8 cellular contexts compared by ENCODE assay signal in genomic region chr3:169966951-169967915, GRCh38. TPM values are rescaled to one million over a fixed set of nuclear protein-coding genes. Genes with fewer than 3 reads are reported as not detected.
DNase-seq lines count a peak whose midpoint lies in the region; ATAC-seq, FAIRE-seq and TF ChIP-seq lines count a peak whose summit lies in the region.

No MANE protein-coding gene starts in this region.

- H3K27me3 ChIP-seq in endodermal cell (ENCODE audit: control insufficient read depth, insufficient read depth, low read length, poor library complexity, severe bottlenecking) (no peaks in the 10 kb centered on the region), mesenchymal stem cell (ENCODE audit: control insufficient read depth in 1 of 2, insufficient read depth in 1 of 2, low read length in 2 of 2) (peaks cover 4 to 5% of the 10 kb centered on the region in 2 experiments)

- no peak for FAIRE-seq in A549 (lab: Jason Lieb, UNC)

- peak overlapping the region; percentile 72 for H2AFZ ChIP-seq in mesenchymal stem cell (ENCODE audit: low read depth, low read length)

- ATAC-seq in A549 (peak; percentile 76 to 83), GM18499 (IDR thresholded peaks at IDR 0.05; ENCODE audit: insufficient read depth, unreplicated experiment) (peak; percentile 3), HG02981 (IDR thresholded peaks at IDR 0.05; ENCODE audit: unreplicated experiment) (peak; percentile 26)
- ATAC-seq in activated CD8-positive, alpha-beta T cell treated with anti-CD3 and anti-CD28 coated beads for 36 hours = peak; percentile 70
- peak; percentile 66 for ATAC-seq in stimulated activated naive B cell treated with anti-CD40 and anti-IgM and Interleukin-4, amounts not matched to agents 10 μg/mL and 1 μg/mL and 100 μg/mL, for 72 hours (replicated peaks)

- no peak for TF ChIP-seq RAD21 in A549 (conservative IDR thresholded peaks at IDR 0.05 in 1 of 2, IDR thresholded peaks at IDR 0.05 in 1 of 2)

- no peak for TF ChIP-seq CTCF in A549 (IDR thresholded peaks at IDR 0.05)
- no peak for TF ChIP-seq CTCF in activated CD8-positive, alpha-beta T cell treated with anti-CD3 and anti-CD28 coated beads for 36 hours (IDR thresholded peaks at IDR 0.05)
- TF ChIP-seq CTCF in endodermal cell (conservative IDR thresholded peaks at IDR 0.05) = no peak

- peak overlapping the region; percentile 90 for H3K9ac ChIP-seq in endodermal cell (ENCODE audit: extremely low read depth, low read length, poor library complexity, severe bottlenecking)
- peak overlapping the region; percentile 97 for H3K9ac ChIP-seq in mesenchymal stem cell (ENCODE audit: low read length)

- H4K8ac ChIP-seq in mesenchymal stem cell (ENCODE audit: low read length) = peak overlapping the region; percentile 87

- H3K27me3 Mint-ChIP-seq in activated CD8-positive, alpha-beta T cell treated with anti-CD3 and anti-CD28 coated beads for 36 hours = no peaks in the 10 kb centered on the region
- H3K27me3 Mint-ChIP-seq in endodermal cell (ENCODE audit: insufficient read depth) = peaks cover 8% of the 10 kb centered on the region
- no peaks in the 10 kb centered on the region for H3K27me3 Mint-ChIP-seq in stimulated activated naive B cell treated with anti-CD40 and anti-IgM and Interleukin-4, amounts not matched to agents 10 μg/mL and 1 μg/mL and 100 μg/mL, for 72 hours

- peak overlapping the region; percentile 74 to 85 for H3K23ac ChIP-seq in mesenchymal stem cell (ENCODE audit: low read length in 2 of 2)

- H4K91ac ChIP-seq in mesenchymal stem cell (ENCODE audit: low read length) = peak overlapping the region; percentile 43

- H3K27ac Mint-ChIP-seq in activated CD8-positive, alpha-beta T cell treated with anti-CD3 and anti-CD28 coated beads for 36 hours = peak overlapping the region; percentile 97
- peak overlapping the region; percentile 98 for H3K27ac Mint-ChIP-seq in endodermal cell
- peak overlapping the region; percentile 100 for H3K27ac Mint-ChIP-seq in stimulated activated naive B cell treated with anti-CD40 and anti-IgM and Interleukin-4, amounts not matched to agents 10 μg/mL and 1 μg/mL and 100 μg/mL, for 72 hours

- H3K9me3 ChIP-seq in A549 (no peaks in the 10 kb centered on the region), endodermal cell (ENCODE audit: control insufficient read depth, low read length) (no peaks in the 10 kb centered on the region), mesenchymal stem cell (ENCODE audit: control insufficient read depth, low read length) (no peaks in the 10 kb centered on the region)

- H2BK120ac ChIP-seq in mesenchymal stem cell (ENCODE audit: low read depth, low read length) = peak overlapping the region; percentile 77

- H3K4me2 ChIP-seq in A549 (peak overlapping the region; percentile 97), mesenchymal stem cell (ENCODE audit: low read length, poor library complexity, severe bottlenecking) (peak overlapping the region; percentile 90)

- H2AK5ac ChIP-seq in mesenchymal stem cell (ENCODE audit: low read length, severe bottlenecking) = peak overlapping the region; percentile 44

- H3K4me3 ChIP-seq in A549 = peak overlapping the region; percentile 96
- H3K4me3 ChIP-seq in endodermal cell (ENCODE audit: low read length) = peak overlapping the region; percentile 96
- H3K4me3 ChIP-seq in mesenchymal stem cell (ENCODE audit: insufficient read depth in 1 of 2, low read depth in 1 of 2, low read length in 2 of 2) = peak overlapping the region; percentile 81 to 98

- POLR2A ChIA-PET in A549 (lab: Yijun Ruan, JAX) = interaction anchor here (0.6 to 2.4 kb wide), 5 partner anchors 11 to 203 kb away, joined by 3 to 12 read pairs (median 4); partner anchors contain the start of gene TERC
- POLR2A ChIA-PET in activated CD8-positive, alpha-beta T cell treated with anti-CD3 and anti-CD28 coated beads for 36 hours (lab: Charles Lee) = interaction anchor here (0.6 to 2.9 kb wide), 18 partner anchors 10 to 903 kb away, joined by 3 to 20 read pairs (median 4); partner anchors contain the start of genes LRRC34, LRRIQ4, MYNN and RPL22L1

- peaks cover 64% of the 10 kb centered on the region for H3K4me1 Mint-ChIP-seq in activated CD8-positive, alpha-beta T cell treated with anti-CD3 and anti-CD28 coated beads for 36 hours (ENCODE audit: low read depth)
- peaks cover 28% of the 10 kb centered on the region for H3K4me1 Mint-ChIP-seq in endodermal cell
- H3K4me1 Mint-ChIP-seq in stimulated activated naive B cell treated with anti-CD40 and anti-IgM and Interleukin-4, amounts not matched to agents 10 μg/mL and 1 μg/mL and 100 μg/mL, for 72 hours = peaks cover 33 to 80% of the 10 kb centered on the region in 2 donors

- no peak for TF ChIP-seq EP300 in A549 (IDR thresholded peaks at IDR 0.05)

- WGBS in A549 (ENCODE audit: missing lambda C conversion rate) = 6% methylated on average over 37 of the region's 44 CpGs
- WGBS in endodermal cell (ENCODE audit: insufficient coverage in 1 of 2, insufficient read length in 1 of 2), 2 experiments = 4 to 8% methylated on average over 10 to 43 of the region's 44 CpGs
- WGBS in mesenchymal stem cell = 10% methylated on average over 23 of the region's 44 CpGs

- H3K14ac ChIP-seq in mesenchymal stem cell (ENCODE audit: low read length in 2 of 2) = peak overlapping the region in 1 of 2 experiments; percentile 89

- peaks cover 15% of the 10 kb centered on the region for H3K36me3 Mint-ChIP-seq in activated CD8-positive, alpha-beta T cell treated with anti-CD3 and anti-CD28 coated beads for 36 hours (ENCODE audit: low read depth)
- peaks cover 3% of the 10 kb centered on the region for H3K36me3 Mint-ChIP-seq in endodermal cell (ENCODE audit: low read depth)
- peaks cover 25 to 42% of the 10 kb centered on the region in 2 donors for H3K36me3 Mint-ChIP-seq in stimulated activated naive B cell treated with anti-CD40 and anti-IgM and Interleukin-4, amounts not matched to agents 10 μg/mL and 1 μg/mL and 100 μg/mL, for 72 hours

- H3K9me3 Mint-ChIP-seq in activated CD8-positive, alpha-beta T cell treated with anti-CD3 and anti-CD28 coated beads for 36 hours = peaks cover 4% of the 10 kb centered on the region
- H3K9me3 Mint-ChIP-seq in endodermal cell = no peaks in the 10 kb centered on the region
- peaks cover 6 to 13% of the 10 kb centered on the region in 2 donors for H3K9me3 Mint-ChIP-seq in stimulated activated naive B cell treated with anti-CD40 and anti-IgM and Interleukin-4, amounts not matched to agents 10 μg/mL and 1 μg/mL and 100 μg/mL, for 72 hours

- no peak overlapping the region for H2BK15ac ChIP-seq in mesenchymal stem cell (ENCODE audit: low read depth, poor library complexity, severe bottlenecking)

- peak overlapping the region; percentile 85 for H3K4me3 Mint-ChIP-seq in activated CD8-positive, alpha-beta T cell treated with anti-CD3 and anti-CD28 coated beads for 36 hours
- peak overlapping the region; percentile 84 for H3K4me3 Mint-ChIP-seq in endodermal cell
- H3K4me3 Mint-ChIP-seq in stimulated activated naive B cell treated with anti-CD40 and anti-IgM and Interleukin-4, amounts not matched to agents 10 μg/mL and 1 μg/mL and 100 μg/mL, for 72 hours = peak overlapping the region; percentile 96 to 99

- TF ChIP-seq POLR2A in A549 (IDR thresholded peaks at IDR 0.05; ENCODE audit: low read length) = no peak

- peaks cover 17% of the 10 kb centered on the region for H3K36me3 ChIP-seq in endodermal cell (ENCODE audit: control insufficient read depth, insufficient read depth, low read length)
- H3K36me3 ChIP-seq in mesenchymal stem cell (ENCODE audit: control insufficient read depth in 1 of 2, insufficient read depth in 2 of 2, low read depth in 1 of 2, low read length in 2 of 2) = peaks cover 3 to 13% of the 10 kb centered on the region in 2 experiments

- H3K27ac ChIP-seq in A549 = peak overlapping the region; percentile 94 to 98
- peak overlapping the region; percentile 92 for H3K27ac ChIP-seq in endodermal cell (ENCODE audit: low read depth, low read length)
- peak overlapping the region; percentile 41 for H3K27ac ChIP-seq in mesenchymal stem cell (ENCODE audit: low read length, poor library complexity, severe bottlenecking)

- peaks cover under 1% of the 10 kb centered on the region for H3K79me1 ChIP-seq in mesenchymal stem cell (replicated peaks; ENCODE audit: low read length, poor library complexity, severe bottlenecking)

- H3K4ac ChIP-seq in mesenchymal stem cell (ENCODE audit: low read depth in 1 of 2, low read length in 2 of 2) = peak overlapping the region; percentile 81 to 95

- peak overlapping the region; percentile 6 to 94 for H3K18ac ChIP-seq in mesenchymal stem cell (ENCODE audit: low read depth in 1 of 2, low read length in 2 of 2)

- H2BK12ac ChIP-seq in mesenchymal stem cell (ENCODE audit: low read length in 2 of 2) = no peak overlapping the region

- DNase-seq in A549 (ENCODE audit: low read depth in 1 of 2, low spot score in 1 of 2) (peak; percentile 24 to 33), NCI-H2227 (lab: John Stamatoyannopoulos, UW; ENCODE audit: unreplicated experiment) (peak; percentile 81), endodermal cell (no peak), mesenchymal stem cell (peak; percentile 76)
- peak; percentile 64 for DNase-seq in activated CD8-positive, alpha-beta T cell treated with anti-CD3 and anti-CD28 coated beads for 36 hours
- DNase-seq in stimulated activated naive B cell treated with anti-CD40 and anti-IgM and Interleukin-4, amounts not matched to agents 10 μg/mL and 1 μg/mL and 100 μg/mL, for 72 hours = no peak

- H2BK5ac ChIP-seq in mesenchymal stem cell (ENCODE audit: low read depth, low read length, poor library complexity, severe bottlenecking) = no peak overlapping the region

- intact Hi-C loops in activated CD8-positive, alpha-beta T cell treated with anti-CD3 and anti-CD28 coated beads for 36 hours (cut with micrococcal nuclease) = loop anchor here (5.0 kb wide), 3 partner anchors 105 to 205 kb away; partner anchors contain the start of genes LRRC34 and LRRIQ4

- H3K4me1 ChIP-seq in A549 (peaks cover 17% of the 10 kb centered on the region), endodermal cell (ENCODE audit: control insufficient read depth, insufficient read depth, low read length) (peaks cover 4% of the 10 kb centered on the region), mesenchymal stem cell (ENCODE audit: control insufficient read depth, insufficient read depth, low read depth, low read length) (peaks cover 2% of the 10 kb centered on the region)

- CTCF ChIA-PET in A549 (lab: Yijun Ruan, JAX) = interaction anchor here (1.2 to 3.5 kb wide), 4 partner anchors 10 to 205 kb away, joined by 3 to 10 read pairs (median 5); no protein-coding TSS in a partner anchor
- CTCF ChIA-PET in activated CD8-positive, alpha-beta T cell treated with anti-CD3 and anti-CD28 coated beads for 36 hours (lab: Charles Lee) = interaction anchor here (0.8 to 3.0 kb wide), 14 partner anchors 10 to 195 kb away, joined by 3 to 17 read pairs (median 3); no protein-coding TSS in a partner anchor

RNA-seq across cellular contexts. Expression of gene SEC62, which starts 0.6 kb away (rescaled TPM):
- 84.5 and 88.1 TPM in 2 replicates for polyA plus RNA-seq in A549 (2011; rRNA removed)
- polyA plus RNA-seq in A549 (2012; cell fraction: cytosol; rRNA removed) = 16.9 and 22.0 TPM in 2 replicates
- polyA plus RNA-seq in A549 (2012; cell fraction: nucleus; rRNA removed) = 6.4 and 8.1 TPM in 2 replicates
- polyA plus RNA-seq in A549 (2017; fragmentation: RNase III; extraction: RNeasy Plus Mini Kit Qiagen cat#74134 plus additional on column Dnase treatment) = 105 to 111 TPM (median 107 TPM) in 3 replicates
- 70.5 and 83.8 TPM in 2 replicates for polyA minus RNA-seq in A549 (2011; rRNA and poly(A)+ RNA removed)
- total RNA-seq in activated CD8-positive, alpha-beta T cell treated with anti-CD3 and anti-CD28 coated beads for 36 hours = 10 to 100 TPM; 52.5 to 60.2 TPM
- total RNA-seq in endodermal cell = 10 to 100 TPM; 48.7 to 64.4 TPM
- 57.8 TPM for polyA plus RNA-seq in endodermal cell (2013, experiment 1 of 2)
- 55.0 TPM for polyA plus RNA-seq in endodermal cell (2013, experiment 2 of 2)
- polyA plus RNA-seq in mesenchymal stem cell (2013, experiment 1 of 2) = 410 TPM
- 430 TPM for polyA plus RNA-seq in mesenchymal stem cell (2013, experiment 2 of 2)

RNA-seq across cellular contexts. Expression of gene SAMD7, which starts 55.9 kb away (rescaled TPM):
- polyA plus RNA-seq in A549 (2011; rRNA removed) = not detected in 2 replicates
- polyA plus RNA-seq in A549 (2012; cell fraction: cytosol; rRNA removed) = not detected in 2 replicates
- not detected in 2 replicates for polyA plus RNA-seq in A549 (2012; cell fraction: nucleus; rRNA removed)
- not detected in 3 replicates for polyA plus RNA-seq in A549 (2017; fragmentation: RNase III; extraction: RNeasy Plus Mini Kit Qiagen cat#74134 plus additional on column Dnase treatment)
- not detected in 2 replicates for polyA minus RNA-seq in A549 (2011; rRNA and poly(A)+ RNA removed)
- not detected for total RNA-seq in activated CD8-positive, alpha-beta T cell treated with anti-CD3 and anti-CD28 coated beads for 36 hours
- not detected for total RNA-seq in endodermal cell
- not detected for polyA plus RNA-seq in endodermal cell (2013, experiment 1 of 2)
- not detected for polyA plus RNA-seq in endodermal cell (2013, experiment 2 of 2)
- not detected for polyA plus RNA-seq in mesenchymal stem cell (2013, experiment 1 of 2)
- not detected for polyA plus RNA-seq in mesenchymal stem cell (2013, experiment 2 of 2)

Comparison
In these comparisons a context has a peak if more than half of its experiments do, and no peak if none do; other contexts are left out.
1. ATAC-seq: peak in every context shown above with its lines; median percentile 80 in A549; 70 in activated CD8-positive, alpha-beta T cell treated with anti-CD3 and anti-CD28 coated beads for 36 hours; 66 in stimulated activated naive B cell treated with anti-CD40 and anti-IgM and Interleukin-4, amounts not matched to agents 10 μg/mL and 1 μg/mL and 100 μg/mL, for 72 hours; 26 in HG02981; 3 in GM18499.
2. DNase-seq: peak in A549 (2 of 2), NCI-H2227 (single experiment), activated CD8-positive, alpha-beta T cell treated with anti-CD3 and anti-CD28 coated beads for 36 hours (single experiment) and mesenchymal stem cell (single experiment); none in endodermal cell (single experiment) and stimulated activated naive B cell treated with anti-CD40 and anti-IgM and Interleukin-4, amounts not matched to agents 10 μg/mL and 1 μg/mL and 100 μg/mL, for 72 hours (single experiment).
3. H3K27ac ChIP-seq: peak in every context shown above with its lines; median percentile 96 in A549; 92 in endodermal cell; 41 in mesenchymal stem cell.
4. Peak in every context shown above with its lines, with median percentiles within 50 percentile points of each other: H3K4me3 ChIP-seq, H3K27ac Mint-ChIP-seq and H3K4me3 Mint-ChIP-seq.